In the genomic region with DNA sequence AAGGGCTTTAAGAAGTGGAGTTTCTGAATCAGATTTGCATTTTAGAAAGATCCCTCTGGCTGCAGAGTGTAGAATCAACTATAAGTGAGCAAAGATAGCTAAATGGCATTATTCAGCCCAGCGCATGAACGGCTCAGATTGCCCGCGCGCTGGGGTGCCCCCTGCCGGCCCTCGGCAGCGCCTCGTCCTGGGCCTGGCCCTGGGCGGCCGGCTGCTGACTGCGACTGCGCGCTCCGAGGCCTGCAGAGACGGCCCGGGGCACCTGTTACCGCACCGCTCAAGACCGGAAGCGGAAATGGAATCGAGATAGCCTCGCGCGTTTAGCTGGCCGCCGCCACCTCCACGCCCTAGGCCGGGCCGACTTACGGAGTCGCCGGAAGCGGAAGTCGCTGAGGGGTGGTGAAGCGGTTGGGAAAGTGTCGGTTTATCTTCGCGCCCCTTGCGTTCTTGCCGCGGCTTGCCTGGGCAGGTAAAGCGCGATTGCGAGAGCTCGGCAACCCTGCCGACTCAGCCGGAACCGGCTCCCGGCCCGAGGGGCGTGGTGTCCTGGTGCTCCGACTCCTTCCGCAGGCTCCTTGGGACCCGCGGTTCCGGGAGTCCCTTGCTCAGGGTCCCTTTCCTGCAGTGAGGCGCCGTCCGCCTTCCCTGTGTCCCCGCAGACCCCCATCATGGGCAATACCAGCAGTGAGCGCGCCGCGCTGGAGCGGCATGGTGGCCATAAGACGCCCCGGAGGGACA, we compare ENCODE assay signal across 1 cellular context.
TF ChIP-seq lines count a peak whose summit lies in the region.

A gene with protein sequence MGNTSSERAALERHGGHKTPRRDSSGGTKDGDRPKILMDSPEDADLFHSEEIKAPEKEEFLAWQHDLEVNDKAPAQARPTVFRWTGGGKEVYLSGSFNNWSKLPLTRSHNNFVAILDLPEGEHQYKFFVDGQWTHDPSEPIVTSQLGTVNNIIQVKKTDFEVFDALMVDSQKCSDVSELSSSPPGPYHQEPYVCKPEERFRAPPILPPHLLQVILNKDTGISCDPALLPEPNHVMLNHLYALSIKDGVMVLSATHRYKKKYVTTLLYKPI (plus strand): TSS at position 557 of the 738 bp plus-strand sequence. CDS start 112 bp downstream, at position 669.

TF ChIP-seq in HEK293, 187 proteins besides CTCF, POLR2A, EP300 and RAD21 (continued from another document and continues in another):
- TF ChIP-seq, protein P1, sequence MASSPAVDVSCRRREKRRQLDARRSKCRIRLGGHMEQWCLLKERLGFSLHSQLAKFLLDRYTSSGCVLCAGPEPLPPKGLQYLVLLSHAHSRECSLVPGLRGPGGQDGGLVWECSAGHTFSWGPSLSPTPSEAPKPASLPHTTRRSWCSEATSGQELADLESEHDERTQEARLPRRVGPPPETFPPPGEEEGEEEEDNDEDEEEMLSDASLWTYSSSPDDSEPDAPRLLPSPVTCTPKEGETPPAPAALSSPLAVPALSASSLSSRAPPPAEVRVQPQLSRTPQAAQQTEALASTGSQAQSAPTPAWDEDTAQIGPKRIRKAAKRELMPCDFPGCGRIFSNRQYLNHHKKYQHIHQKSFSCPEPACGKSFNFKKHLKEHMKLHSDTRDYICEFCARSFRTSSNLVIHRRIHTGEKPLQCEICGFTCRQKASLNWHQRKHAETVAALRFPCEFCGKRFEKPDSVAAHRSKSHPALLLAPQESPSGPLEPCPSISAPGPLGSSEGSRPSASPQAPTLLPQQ (tag by site-specific recombination; IDR thresholded peaks at IDR 0.05) = peak; percentile 45; the same call in 1 of the 2 replicates
- no peak for TF ChIP-seq MYNN (tag by site-specific recombination; IDR thresholded peaks at IDR 0.05; ENCODE audit: borderline replicate concordance)
- 0 out of 2 replicates have a peak, but pooled peaks have one; percentile 5 for TF ChIP-seq ZNF223 (tag by site-specific recombination; IDR thresholded peaks at IDR 0.05)
- no peak for TF ChIP-seq ZNF146 (tag by site-specific recombination; IDR thresholded peaks at IDR 0.05)
- peak; percentile 77 for TF ChIP-seq KLF9 (tag by site-specific recombination; IDR thresholded peaks at IDR 0.05; ENCODE audit: low read depth)
- no peak for TF ChIP-seq ZNF114 (tag by site-specific recombination; IDR thresholded peaks at IDR 0.05)
- TF ChIP-seq ZNF416 (tag by site-specific recombination; IDR thresholded peaks at IDR 0.05) = no peak
- no peak for TF ChIP-seq ZNF19 (tag by site-specific recombination; IDR thresholded peaks at IDR 0.05; ENCODE audit: low read depth)
- 0 out of 2 replicates have a peak, but pooled peaks have one; percentile 79 for TF ChIP-seq ZFP37 (tag by site-specific recombination; IDR thresholded peaks at IDR 0.05)
- TF ChIP-seq, protein P2, sequence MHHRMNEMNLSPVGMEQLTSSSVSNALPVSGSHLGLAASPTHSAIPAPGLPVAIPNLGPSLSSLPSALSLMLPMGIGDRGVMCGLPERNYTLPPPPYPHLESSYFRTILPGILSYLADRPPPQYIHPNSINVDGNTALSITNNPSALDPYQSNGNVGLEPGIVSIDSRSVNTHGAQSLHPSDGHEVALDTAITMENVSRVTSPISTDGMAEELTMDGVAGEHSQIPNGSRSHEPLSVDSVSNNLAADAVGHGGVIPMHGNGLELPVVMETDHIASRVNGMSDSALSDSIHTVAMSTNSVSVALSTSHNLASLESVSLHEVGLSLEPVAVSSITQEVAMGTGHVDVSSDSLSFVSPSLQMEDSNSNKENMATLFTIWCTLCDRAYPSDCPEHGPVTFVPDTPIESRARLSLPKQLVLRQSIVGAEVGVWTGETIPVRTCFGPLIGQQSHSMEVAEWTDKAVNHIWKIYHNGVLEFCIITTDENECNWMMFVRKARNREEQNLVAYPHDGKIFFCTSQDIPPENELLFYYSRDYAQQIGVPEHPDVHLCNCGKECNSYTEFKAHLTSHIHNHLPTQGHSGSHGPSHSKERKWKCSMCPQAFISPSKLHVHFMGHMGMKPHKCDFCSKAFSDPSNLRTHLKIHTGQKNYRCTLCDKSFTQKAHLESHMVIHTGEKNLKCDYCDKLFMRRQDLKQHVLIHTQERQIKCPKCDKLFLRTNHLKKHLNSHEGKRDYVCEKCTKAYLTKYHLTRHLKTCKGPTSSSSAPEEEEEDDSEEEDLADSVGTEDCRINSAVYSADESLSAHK (tag by site-specific recombination; IDR thresholded peaks at IDR 0.05) = no peak
- no peak for TF ChIP-seq ZNF660 (tag by site-specific recombination; IDR thresholded peaks at IDR 0.05)
- peak; percentile 80 for TF ChIP-seq ZNF335 (tag by site-specific recombination; conservative IDR thresholded peaks at IDR 0.05)
- no peak for TF ChIP-seq ZNF350 (tag by site-specific recombination; IDR thresholded peaks at IDR 0.05)
- TF ChIP-seq SETDB1 (IDR thresholded peaks at IDR 0.05; ENCODE audit: insufficient read length, low read length) = no peak
- TF ChIP-seq ZNF37A (tag by site-specific recombination; IDR thresholded peaks at IDR 0.05) = no peak
- no peak for TF ChIP-seq ZNF48 (tag by site-specific recombination; IDR thresholded peaks at IDR 0.05)
- TF ChIP-seq ZNF777 (tag by site-specific recombination; IDR thresholded peaks at IDR 0.05; ENCODE audit: borderline replicate concordance) = no peak
- TF ChIP-seq ZNF600 (tag by site-specific recombination; IDR thresholded peaks at IDR 0.05) = peak; percentile 91
- TF ChIP-seq ZBTB8A (tag by site-specific recombination; IDR thresholded peaks at IDR 0.05) = no peak; the same call in none of the 2 replicates
- TF ChIP-seq ZSCAN16 (tag by site-specific recombination; IDR thresholded peaks at IDR 0.05) = no peak
- TF ChIP-seq, protein P3, sequence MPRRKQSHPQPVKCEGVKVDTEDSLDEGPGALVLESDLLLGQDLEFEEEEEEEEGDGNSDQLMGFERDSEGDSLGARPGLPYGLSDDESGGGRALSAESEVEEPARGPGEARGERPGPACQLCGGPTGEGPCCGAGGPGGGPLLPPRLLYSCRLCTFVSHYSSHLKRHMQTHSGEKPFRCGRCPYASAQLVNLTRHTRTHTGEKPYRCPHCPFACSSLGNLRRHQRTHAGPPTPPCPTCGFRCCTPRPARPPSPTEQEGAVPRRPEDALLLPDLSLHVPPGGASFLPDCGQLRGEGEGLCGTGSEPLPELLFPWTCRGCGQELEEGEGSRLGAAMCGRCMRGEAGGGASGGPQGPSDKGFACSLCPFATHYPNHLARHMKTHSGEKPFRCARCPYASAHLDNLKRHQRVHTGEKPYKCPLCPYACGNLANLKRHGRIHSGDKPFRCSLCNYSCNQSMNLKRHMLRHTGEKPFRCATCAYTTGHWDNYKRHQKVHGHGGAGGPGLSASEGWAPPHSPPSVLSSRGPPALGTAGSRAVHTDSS (tag by site-specific recombination; IDR thresholded peaks at IDR 0.05) = no peak
- TF ChIP-seq, protein P4, sequence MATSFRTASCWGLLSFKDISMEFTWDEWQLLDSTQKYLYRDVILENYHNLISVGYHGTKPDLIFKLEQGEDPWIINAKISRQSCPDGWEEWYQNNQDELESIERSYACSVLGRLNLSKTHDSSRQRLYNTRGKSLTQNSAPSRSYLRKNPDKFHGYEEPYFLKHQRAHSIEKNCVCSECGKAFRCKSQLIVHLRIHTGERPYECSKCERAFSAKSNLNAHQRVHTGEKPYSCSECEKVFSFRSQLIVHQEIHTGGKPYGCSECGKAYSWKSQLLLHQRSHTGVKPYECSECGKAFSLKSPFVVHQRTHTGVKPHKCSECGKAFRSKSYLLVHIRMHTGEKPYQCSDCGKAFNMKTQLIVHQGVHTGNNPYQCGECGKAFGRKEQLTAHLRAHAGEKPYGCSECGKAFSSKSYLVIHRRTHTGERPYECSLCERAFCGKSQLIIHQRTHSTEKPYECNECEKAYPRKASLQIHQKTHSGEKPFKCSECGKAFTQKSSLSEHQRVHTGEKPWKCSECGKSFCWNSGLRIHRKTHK (tag by site-specific recombination; IDR thresholded peaks at IDR 0.05) = no peak
- peak; percentile 51; the same call in 1 of the 2 replicates for TF ChIP-seq ZNF610 (tag by site-specific recombination; IDR thresholded peaks at IDR 0.05; ENCODE audit: borderline replicate concordance)
- TF ChIP-seq, protein P5, sequence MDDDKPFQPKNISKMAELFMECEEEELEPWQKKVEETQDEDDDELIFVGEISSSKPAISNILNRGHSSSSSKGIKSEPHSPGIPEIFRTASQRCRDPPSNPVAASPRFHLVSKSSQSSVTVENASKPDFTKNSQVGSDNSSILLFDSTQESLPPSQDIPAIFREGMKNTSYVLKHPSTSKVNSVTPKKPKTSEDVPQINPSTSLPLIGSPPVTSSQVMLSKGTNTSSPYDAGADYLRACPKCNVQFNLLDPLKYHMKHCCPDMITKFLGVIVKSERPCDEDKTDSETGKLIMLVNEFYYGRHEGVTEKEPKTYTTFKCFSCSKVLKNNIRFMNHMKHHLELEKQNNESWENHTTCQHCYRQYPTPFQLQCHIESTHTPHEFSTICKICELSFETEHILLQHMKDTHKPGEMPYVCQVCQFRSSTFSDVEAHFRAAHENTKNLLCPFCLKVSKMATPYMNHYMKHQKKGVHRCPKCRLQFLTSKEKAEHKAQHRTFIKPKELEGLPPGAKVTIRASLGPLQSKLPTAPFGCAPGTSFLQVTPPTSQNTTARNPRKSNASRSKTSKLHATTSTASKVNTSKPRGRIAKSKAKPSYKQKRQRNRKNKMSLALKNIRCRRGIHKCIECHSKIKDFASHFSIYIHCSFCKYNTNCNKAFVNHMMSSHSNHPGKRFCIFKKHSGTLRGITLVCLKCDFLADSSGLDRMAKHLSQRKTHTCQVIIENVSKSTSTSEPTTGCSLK (tag by site-specific recombination; IDR thresholded peaks at IDR 0.05) = no peak
- TF ChIP-seq, protein P6, sequence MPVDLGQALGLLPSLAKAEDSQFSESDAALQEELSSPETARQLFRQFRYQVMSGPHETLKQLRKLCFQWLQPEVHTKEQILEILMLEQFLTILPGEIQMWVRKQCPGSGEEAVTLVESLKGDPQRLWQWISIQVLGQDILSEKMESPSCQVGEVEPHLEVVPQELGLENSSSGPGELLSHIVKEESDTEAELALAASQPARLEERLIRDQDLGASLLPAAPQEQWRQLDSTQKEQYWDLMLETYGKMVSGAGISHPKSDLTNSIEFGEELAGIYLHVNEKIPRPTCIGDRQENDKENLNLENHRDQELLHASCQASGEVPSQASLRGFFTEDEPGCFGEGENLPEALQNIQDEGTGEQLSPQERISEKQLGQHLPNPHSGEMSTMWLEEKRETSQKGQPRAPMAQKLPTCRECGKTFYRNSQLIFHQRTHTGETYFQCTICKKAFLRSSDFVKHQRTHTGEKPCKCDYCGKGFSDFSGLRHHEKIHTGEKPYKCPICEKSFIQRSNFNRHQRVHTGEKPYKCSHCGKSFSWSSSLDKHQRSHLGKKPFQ (tag by site-specific recombination; IDR thresholded peaks at IDR 0.05) = no peak
- no peak for TF ChIP-seq ZNF548 (tag by site-specific recombination; IDR thresholded peaks at IDR 0.05)
- TF ChIP-seq, protein P7, sequence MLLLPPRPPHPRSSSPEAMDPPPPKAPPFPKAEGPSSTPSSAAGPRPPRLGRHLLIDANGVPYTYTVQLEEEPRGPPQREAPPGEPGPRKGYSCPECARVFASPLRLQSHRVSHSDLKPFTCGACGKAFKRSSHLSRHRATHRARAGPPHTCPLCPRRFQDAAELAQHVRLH (tag by site-specific recombination; IDR thresholded peaks at IDR 0.05) = peak; percentile 99
- TF ChIP-seq ZNF501 (tag by site-specific recombination; IDR thresholded peaks at IDR 0.05) = peak; percentile 77; the same call in 1 of the 2 replicates
- no peak for TF ChIP-seq ZFP3 (tag by site-specific recombination; IDR thresholded peaks at IDR 0.05; ENCODE audit: low read depth)
- TF ChIP-seq ZNF16 (tag by site-specific recombination; IDR thresholded peaks at IDR 0.05; ENCODE audit: low read depth) = no peak
- no peak for TF ChIP-seq ZNF2 (tag by site-specific recombination; IDR thresholded peaks at IDR 0.05)
- TF ChIP-seq ZNF274 (IDR thresholded peaks at IDR 0.05; ENCODE audit: low read length) = no peak
- no peak for TF ChIP-seq ZNF274 (tag by site-specific recombination; IDR thresholded peaks at IDR 0.05; ENCODE audit: borderline replicate concordance)
- TF ChIP-seq, protein P8, sequence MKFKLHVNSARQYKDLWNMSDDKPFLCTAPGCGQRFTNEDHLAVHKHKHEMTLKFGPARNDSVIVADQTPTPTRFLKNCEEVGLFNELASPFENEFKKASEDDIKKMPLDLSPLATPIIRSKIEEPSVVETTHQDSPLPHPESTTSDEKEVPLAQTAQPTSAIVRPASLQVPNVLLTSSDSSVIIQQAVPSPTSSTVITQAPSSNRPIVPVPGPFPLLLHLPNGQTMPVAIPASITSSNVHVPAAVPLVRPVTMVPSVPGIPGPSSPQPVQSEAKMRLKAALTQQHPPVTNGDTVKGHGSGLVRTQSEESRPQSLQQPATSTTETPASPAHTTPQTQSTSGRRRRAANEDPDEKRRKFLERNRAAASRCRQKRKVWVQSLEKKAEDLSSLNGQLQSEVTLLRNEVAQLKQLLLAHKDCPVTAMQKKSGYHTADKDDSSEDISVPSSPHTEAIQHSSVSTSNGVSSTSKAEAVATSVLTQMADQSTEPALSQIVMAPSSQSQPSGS (tag by site-specific recombination; IDR thresholded peaks at IDR 0.05; ENCODE audit: low read depth) = no peak
- TF ChIP-seq GLI2 (tag by site-specific recombination; IDR thresholded peaks at IDR 0.05; ENCODE audit: borderline replicate concordance, low read depth) = no peak
- TF ChIP-seq SCRT1 (tag by site-specific recombination; IDR thresholded peaks at IDR 0.05; ENCODE audit: borderline replicate concordance) = peak; percentile 81
- TF ChIP-seq, protein P9, sequence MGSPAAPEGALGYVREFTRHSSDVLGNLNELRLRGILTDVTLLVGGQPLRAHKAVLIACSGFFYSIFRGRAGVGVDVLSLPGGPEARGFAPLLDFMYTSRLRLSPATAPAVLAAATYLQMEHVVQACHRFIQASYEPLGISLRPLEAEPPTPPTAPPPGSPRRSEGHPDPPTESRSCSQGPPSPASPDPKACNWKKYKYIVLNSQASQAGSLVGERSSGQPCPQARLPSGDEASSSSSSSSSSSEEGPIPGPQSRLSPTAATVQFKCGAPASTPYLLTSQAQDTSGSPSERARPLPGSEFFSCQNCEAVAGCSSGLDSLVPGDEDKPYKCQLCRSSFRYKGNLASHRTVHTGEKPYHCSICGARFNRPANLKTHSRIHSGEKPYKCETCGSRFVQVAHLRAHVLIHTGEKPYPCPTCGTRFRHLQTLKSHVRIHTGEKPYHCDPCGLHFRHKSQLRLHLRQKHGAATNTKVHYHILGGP (tag by site-specific recombination; IDR thresholded peaks at IDR 0.05) = no peak
- TF ChIP-seq, protein P10, sequence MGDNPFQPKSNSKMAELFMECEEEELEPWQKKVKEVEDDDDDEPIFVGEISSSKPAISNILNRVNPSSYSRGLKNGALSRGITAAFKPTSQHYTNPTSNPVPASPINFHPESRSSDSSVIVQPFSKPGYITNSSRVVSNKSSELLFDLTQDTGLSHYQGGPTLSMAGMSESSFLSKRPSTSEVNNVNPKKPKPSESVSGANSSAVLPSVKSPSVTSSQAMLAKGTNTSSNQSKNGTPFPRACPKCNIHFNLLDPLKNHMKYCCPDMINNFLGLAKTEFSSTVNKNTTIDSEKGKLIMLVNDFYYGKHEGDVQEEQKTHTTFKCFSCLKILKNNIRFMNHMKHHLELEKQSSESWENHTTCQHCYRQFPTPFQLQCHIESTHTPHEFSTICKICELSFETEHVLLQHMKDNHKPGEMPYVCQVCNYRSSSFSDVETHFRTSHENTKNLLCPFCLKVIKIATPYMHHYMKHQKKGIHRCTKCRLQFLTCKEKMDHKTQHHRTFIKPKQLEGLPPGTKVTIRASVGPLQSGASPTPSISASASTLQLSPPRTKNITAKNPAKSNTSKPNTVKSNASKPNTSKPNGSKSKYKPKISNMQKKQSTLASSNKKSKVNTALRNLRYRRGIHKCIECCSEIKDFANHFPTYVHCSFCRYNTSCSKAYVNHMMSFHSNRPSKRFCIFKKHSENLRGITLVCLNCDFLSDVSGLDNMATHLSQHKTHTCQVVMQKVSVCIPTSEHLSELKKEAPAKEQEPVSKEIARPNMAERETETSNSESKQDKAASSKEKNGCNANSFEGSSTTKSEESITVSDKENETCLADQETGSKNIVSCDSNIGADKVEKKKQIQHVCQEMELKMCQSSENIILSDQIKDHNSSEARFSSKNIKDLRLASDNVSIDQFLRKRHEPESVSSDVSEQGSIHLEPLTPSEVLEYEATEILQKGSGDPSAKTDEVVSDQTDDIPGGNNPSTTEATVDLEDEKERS (tag by site-specific recombination; IDR thresholded peaks at IDR 0.05) = no peak
